Comparison of ENCODE assay signal across 7 cellular contexts in the genomic region with DNA sequence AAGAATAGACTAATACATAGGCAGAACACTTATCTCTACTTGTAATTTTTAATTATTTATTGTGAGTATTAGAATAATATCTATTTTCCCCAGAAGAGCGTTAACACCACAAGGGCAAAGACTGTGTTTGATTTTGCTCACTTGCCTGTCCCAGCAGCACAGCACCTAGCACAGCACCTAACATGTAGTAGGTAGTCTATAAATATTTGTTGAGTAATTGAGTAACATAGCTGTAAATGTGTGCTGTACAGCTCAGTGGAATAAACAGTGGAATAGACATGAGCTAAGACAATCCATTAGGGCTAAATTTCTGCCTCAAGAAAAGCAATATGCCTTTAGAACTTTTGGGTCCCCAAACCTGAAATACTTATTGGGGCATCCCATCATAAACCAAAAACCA. TPM values are rescaled to one million over a fixed set of nuclear protein-coding genes. Genes with fewer than 3 reads are reported as not detected.
"Had no signal": no experiment of that assay in that cellular context is flagged by ENCODE, and none has a peak within 500 bp of the region (broad histone marks: within the 10 kb centered on the region; RNA-seq: fewer than 3 reads in every experiment).

No MANE protein-coding gene starts in this region.

- H3K4me3 ChIP-seq: GM23338 had no signal

- H3K4me3 Mint-ChIP-seq: GM23338, H9, IgD-negative memory B cell had no signal

- H3K36me3 Mint-ChIP-seq: IgD-negative memory B cell had no signal

- H3K27me3 Mint-ChIP-seq: IgD-negative memory B cell had no signal

- ATAC-seq: GM23338 had no signal

- H3K27ac Mint-ChIP-seq: GM23338, H9, IgD-negative memory B cell had no signal

- H3K27ac ChIP-seq: KMS-11 had no signal

- DNase-seq: H9, HCEC 1CT, KBM-7 had no signal

RNA-seq across cellular contexts. Expression of gene VCAN, which starts 49.3 kb away (rescaled TPM):
- total RNA-seq: HT-29 had no signal
